13 cellular contexts compared by ENCODE assay signal in genomic region chr3:104359546-104359945, GRCh38.
DNase-seq lines count a peak whose midpoint lies in the region; ATAC-seq and TF ChIP-seq lines count a peak whose summit lies in the region.
"Had no signal": no experiment of that assay in that cellular context is flagged by ENCODE, and none has a peak within 500 bp of the region (broad histone marks: within the 10 kb centered on the region; RNA-seq: fewer than 3 reads in every experiment).

No MANE protein-coding gene starts in this region.

- TF ChIP-seq CTCF in cardiac muscle cell (IDR thresholded peaks at IDR 0.05; ENCODE audit: low read depth, low read length) (no peak), heart right ventricle (IDR thresholded peaks at IDR 0.05) (no peak), astrocyte of the spinal cord (IDR thresholded peaks at IDR 0.05; ENCODE audit: low read depth, low read length) (no peak), upper lobe of left lung (IDR thresholded peaks at IDR 0.05) (no peak)

- no peak for TF ChIP-seq EP300 in upper lobe of left lung (IDR thresholded peaks at IDR 0.05)

- no peak overlapping the region for H3K27ac ChIP-seq in cardiac muscle cell
- no peak overlapping the region for H3K27ac ChIP-seq in heart right ventricle
- no peak overlapping the region for H3K27ac ChIP-seq in upper lobe of left lung
- H3K27ac ChIP-seq: psoas muscle, VCaP had no signal

- H3K27me3 ChIP-seq in cardiac muscle cell: no peaks in the 10 kb centered on the region
- no peaks in the 10 kb centered on the region for H3K27me3 ChIP-seq in heart right ventricle
- no peaks in the 10 kb centered on the region for H3K27me3 ChIP-seq in upper lobe of left lung

- H3K4me1 ChIP-seq in cardiac muscle cell (ENCODE audit: low read depth): no peaks in the 10 kb centered on the region
- no peaks in the 10 kb centered on the region for H3K4me1 ChIP-seq in heart right ventricle
- no peaks in the 10 kb centered on the region for H3K4me1 ChIP-seq in upper lobe of left lung
- H3K4me1 ChIP-seq: psoas muscle had no signal

- H3K4me3 ChIP-seq in cardiac muscle cell (no peak overlapping the region), heart right ventricle (no peak overlapping the region), astrocyte of the spinal cord (ENCODE audit: low read depth, low read length) (no peak overlapping the region), upper lobe of left lung (no peak overlapping the region)
- H3K4me3 ChIP-seq: psoas muscle had no signal

- no peaks in the 10 kb centered on the region for H3K36me3 ChIP-seq in cardiac muscle cell
- H3K36me3 ChIP-seq in heart right ventricle: no peaks in the 10 kb centered on the region
- H3K36me3 ChIP-seq in upper lobe of left lung: no peaks in the 10 kb centered on the region

- intact Hi-C loops in heart right ventricle (cut with DNase I): no loop called here

- in situ Hi-C loops in astrocyte of the spinal cord (cut with HindIII; ENCODE audit: low sequenced_read_pairs): no loop called here

- WGBS in heart right ventricle, 2 donors: 57 to 63% methylated on average over 4 of the region's 4 CpGs
- WGBS in upper lobe of left lung, 2 donors: 64 to 66% methylated on average over 4 of the region's 4 CpGs

- no peaks in the 10 kb centered on the region for H3K9me3 ChIP-seq in cardiac muscle cell (ENCODE audit: low read depth)
- H3K9me3 ChIP-seq in heart right ventricle: no peaks in the 10 kb centered on the region
- no peaks in the 10 kb centered on the region for H3K9me3 ChIP-seq in upper lobe of left lung
- H3K9me3 ChIP-seq: psoas muscle had no signal

- ATAC-seq in heart right ventricle (no peak), upper lobe of left lung (ENCODE audit: low FRiP score in 2 of 2) (no peak), HG03342 (IDR thresholded peaks at IDR 0.05; ENCODE audit: unreplicated experiment) (no peak), GM21528 (IDR thresholded peaks at IDR 0.05; ENCODE audit: low FRiP score, unreplicated experiment) (no peak)
- ATAC-seq: activated T-helper 17 cell treated with anti-CD3 and anti-CD28 coated beads, Interleukin-2, amount 50 U/mL, for 72 hours; psoas muscle had no signal

- DNase-seq in cardiac muscle cell (ENCODE audit: low read depth in 1 of 2, low spot score in 1 of 2): peak; percentile 21 to 74
- DNase-seq in heart right ventricle: no peak
- DNase-seq in astrocyte of the spinal cord (ENCODE audit: low read depth, low spot score): peak; percentile 93
- DNase-seq in iris pigment epithelial cell (ENCODE audit: low read depth): peak; percentile 93
- DNase-seq in ureter (ENCODE audit: low spot score): no peak
- DNase-seq in upper lobe of left lung: no peak
- DNase-seq: 8988T, NCI-H1694, psoas muscle had no signal

- TF ChIP-seq POLR2A in upper lobe of left lung (IDR thresholded peaks at IDR 0.05): no peak

Comparison
In these comparisons a context has a peak if more than half of its experiments do, and no peak if none do; other contexts are left out.
1. DNase-seq: peak in cardiac muscle cell (2 of 2), astrocyte of the spinal cord (single experiment) and iris pigment epithelial cell (single experiment); none in heart right ventricle (0 of 2), ureter (single experiment) and upper lobe of left lung (0 of 2).